In the genomic region with DNA sequence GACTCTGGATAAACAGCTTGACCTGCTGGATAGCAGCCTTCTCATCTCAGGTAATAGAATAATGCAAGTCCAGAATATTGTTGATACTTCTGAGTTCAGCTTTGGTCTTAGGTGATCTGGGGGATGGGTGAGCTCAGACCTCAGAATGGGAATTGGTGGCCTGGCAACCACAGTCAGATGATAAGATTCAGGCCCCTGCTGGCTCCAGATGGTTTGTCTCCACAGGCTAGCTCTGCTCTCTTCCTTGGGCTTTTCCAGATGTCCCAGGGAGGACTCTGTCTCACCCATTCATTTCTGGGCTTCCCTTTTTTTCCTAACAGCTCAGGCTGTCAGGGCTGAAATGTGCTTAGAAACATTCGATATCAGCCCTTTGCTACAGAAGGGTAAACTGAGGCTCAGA, we compare ENCODE assay signal across 23 cellular contexts. TPM values are rescaled to one million over a fixed set of nuclear protein-coding genes. Genes with fewer than 3 reads are reported as not detected.
"Had no signal": no experiment of that assay in that cellular context is flagged by ENCODE, and none has a peak within 500 bp of the region (broad histone marks: within the 10 kb centered on the region; RNA-seq: fewer than 3 reads in every experiment).

No MANE protein-coding gene starts in this region.

- H3K36me3 ChIP-seq: brain microvascular endothelial cell, colonic mucosa had no signal

- H3K27me3 ChIP-seq: brain microvascular endothelial cell, colonic mucosa had no signal

- H3K4me1 ChIP-seq: colonic mucosa had no signal

- DNase-seq: activated CD4-positive, alpha-beta memory T cell treated with anti-CD3 and anti-CD28 coated beads, Interleukin-2, amount 10 ng/mL, durations not matched to agents 7 days and 5 days; activated CD4-positive, alpha-beta T cell treated with anti-CD3 and anti-CD28 coated beads for 36 hours; activated CD4-positive, alpha-beta T cell treated with anti-CD3 and anti-CD28 coated beads, Interleukin-2, amount 10 ng/mL, durations not matched to agents 24 days and 14 days; activated CD4-positive, CD25-positive, alpha-beta regulatory T cell; activated CD4-positive, CD25-positive, alpha-beta regulatory T cell treated with anti-CD3 and anti-CD28 coated beads, Interleukin-2, amount 50 U/mL, for 72 hours; activated CD8-positive, alpha-beta memory T cell treated with anti-CD3 and anti-CD28 coated beads, Interleukin-2, amount 50 U/mL, for 48 hours; activated effector memory CD4-positive, alpha-beta T cell treated with Interleukin-2 at 50 U/mL for 16 hours; activated gamma-delta T cell treated with Interleukin-2 at 50 U/mL for 16 hours; activated naive CD4-positive, alpha-beta T cell treated with anti-CD3 and anti-CD28 coated beads, Interleukin-2, amount 50 U/mL, for 16 hours; activated naive CD4-positive, alpha-beta T cell treated with Interleukin-2 at 50 U/mL for 16 hours; activated T-cell treated with anti-CD3 and anti-CD28 coated beads for 4 hours; activated T-cell treated with anti-CD3 and anti-CD28 coated beads, Interleukin-2, amount 50 U/mL, for 24 hours; activated T-cell treated with anti-CD3 and anti-CD28 coated beads, Interleukin-2, amount 50 U/mL, for 72 hours; amniotic stem cell; anterior cingulate cortex; colonic mucosa; dorsolateral prefrontal cortex; effector memory CD4-positive, alpha-beta T cell; endodermal cell; head of caudate nucleus; T-helper 2 cell had no signal

- H3K4me3 ChIP-seq: colonic mucosa, dorsolateral prefrontal cortex had no signal

- H3K27ac ChIP-seq: brain microvascular endothelial cell, colonic mucosa, dorsolateral prefrontal cortex had no signal

RNA-seq across cellular contexts. Expression of a gene that starts 17.6 kb away (rescaled TPM):
- total RNA-seq: bronchial epithelial cell, endodermal cell had no signal
